ENCODE assay signal across 1 cellular context in the genomic region with DNA sequence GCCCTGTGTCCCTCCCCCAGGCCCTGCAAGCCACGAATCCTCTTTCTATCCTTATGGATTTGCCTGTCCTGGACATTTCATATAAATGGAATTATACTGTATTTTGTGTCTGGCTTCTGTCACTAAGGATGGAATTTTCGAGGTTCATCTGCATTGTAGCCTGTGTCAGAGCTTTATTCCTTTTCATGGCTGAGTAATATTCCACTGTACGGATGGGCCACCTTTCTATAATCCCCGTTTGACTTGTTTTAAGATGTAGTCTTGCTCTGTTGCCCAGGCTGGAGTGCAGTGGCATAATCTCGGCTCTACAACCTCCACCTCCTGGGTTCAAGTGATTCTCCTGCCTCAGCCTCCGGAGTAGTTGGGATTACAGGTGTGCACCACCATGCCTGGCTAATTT.
TF ChIP-seq lines count a peak whose summit lies in the region.

No MANE protein-coding gene starts in this region.

TF ChIP-seq in HEK293, 187 proteins besides CTCF, POLR2A, EP300 and RAD21 (continued from another document):
- TF ChIP-seq, protein P1, sequence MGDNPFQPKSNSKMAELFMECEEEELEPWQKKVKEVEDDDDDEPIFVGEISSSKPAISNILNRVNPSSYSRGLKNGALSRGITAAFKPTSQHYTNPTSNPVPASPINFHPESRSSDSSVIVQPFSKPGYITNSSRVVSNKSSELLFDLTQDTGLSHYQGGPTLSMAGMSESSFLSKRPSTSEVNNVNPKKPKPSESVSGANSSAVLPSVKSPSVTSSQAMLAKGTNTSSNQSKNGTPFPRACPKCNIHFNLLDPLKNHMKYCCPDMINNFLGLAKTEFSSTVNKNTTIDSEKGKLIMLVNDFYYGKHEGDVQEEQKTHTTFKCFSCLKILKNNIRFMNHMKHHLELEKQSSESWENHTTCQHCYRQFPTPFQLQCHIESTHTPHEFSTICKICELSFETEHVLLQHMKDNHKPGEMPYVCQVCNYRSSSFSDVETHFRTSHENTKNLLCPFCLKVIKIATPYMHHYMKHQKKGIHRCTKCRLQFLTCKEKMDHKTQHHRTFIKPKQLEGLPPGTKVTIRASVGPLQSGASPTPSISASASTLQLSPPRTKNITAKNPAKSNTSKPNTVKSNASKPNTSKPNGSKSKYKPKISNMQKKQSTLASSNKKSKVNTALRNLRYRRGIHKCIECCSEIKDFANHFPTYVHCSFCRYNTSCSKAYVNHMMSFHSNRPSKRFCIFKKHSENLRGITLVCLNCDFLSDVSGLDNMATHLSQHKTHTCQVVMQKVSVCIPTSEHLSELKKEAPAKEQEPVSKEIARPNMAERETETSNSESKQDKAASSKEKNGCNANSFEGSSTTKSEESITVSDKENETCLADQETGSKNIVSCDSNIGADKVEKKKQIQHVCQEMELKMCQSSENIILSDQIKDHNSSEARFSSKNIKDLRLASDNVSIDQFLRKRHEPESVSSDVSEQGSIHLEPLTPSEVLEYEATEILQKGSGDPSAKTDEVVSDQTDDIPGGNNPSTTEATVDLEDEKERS (tag by site-specific recombination; IDR thresholded peaks at IDR 0.05): peak; percentile 90
- TF ChIP-seq ZNF146 (tag by site-specific recombination; IDR thresholded peaks at IDR 0.05) (peak; percentile 100), ZNF121 (tag by site-specific recombination; IDR thresholded peaks at IDR 0.05) (peak; percentile 53; the same call in 1 of the 2 replicates)
